In genomic region chr10:93452143-93452542, GRCh38 we compare ENCODE assay signal across 22 cellular contexts. TPM values are rescaled to one million over a fixed set of nuclear protein-coding genes. Genes with fewer than 3 reads are reported as not detected.
DNase-seq lines count a peak whose midpoint lies in the region; ATAC-seq and TF ChIP-seq lines count a peak whose summit lies in the region.
"Had no signal": no experiment of that assay in that cellular context is flagged by ENCODE, and none has a peak within 500 bp of the region (broad histone marks: within the 10 kb centered on the region; RNA-seq: fewer than 3 reads in every experiment).

No MANE protein-coding gene starts in this region.

- H3K4me3 Mint-ChIP-seq in CD4-positive, CD25-positive, alpha-beta regulatory T cell, result peak overlapping the region in 1 of 4 donors; percentile 23
- no peak overlapping the region for H3K4me3 Mint-ChIP-seq in effector memory CD8-positive, alpha-beta T cell
- H3K4me3 Mint-ChIP-seq: CD14-positive monocyte; natural killer cell treated with Interleukin-12 subunit alpha and Interleukin-12 subunit beta and Interleukin-15 and Interleukin-18, amount 100 ng/mL, for 72 hours; T-helper 17 cell had no signal

- H3K27me3 ChIP-seq in CD4-positive, CD25-positive, alpha-beta regulatory T cell (ENCODE audit: control insufficient read depth, insufficient read depth, low read length), result no peaks in the 10 kb centered on the region
- no peaks in the 10 kb centered on the region for H3K27me3 ChIP-seq in IMR-90 (ENCODE audit: control insufficient read depth, insufficient read depth, low read length)
- H3K27me3 ChIP-seq: adrenal gland had no signal

- no peak for TF ChIP-seq POLR2A in IMR-90 (IDR thresholded peaks at IDR 0.05; ENCODE audit: low read depth, low read length)

- H2BK15ac ChIP-seq in IMR-90 (ENCODE audit: low read depth, low read length), result no peak overlapping the region

- H3K9me3 Mint-ChIP-seq in CD4-positive, CD25-positive, alpha-beta regulatory T cell, result no peaks in the 10 kb centered on the region
- no peaks in the 10 kb centered on the region for H3K9me3 Mint-ChIP-seq in effector memory CD8-positive, alpha-beta T cell
- H3K9me3 Mint-ChIP-seq: CD14-positive monocyte; natural killer cell treated with Interleukin-12 subunit alpha and Interleukin-12 subunit beta and Interleukin-15 and Interleukin-18, amount 100 ng/mL, for 72 hours had no signal

- 0 out of 2 replicates have a peak overlapping the region, but pooled peaks have one; percentile 42 for H3K4ac ChIP-seq in IMR-90 (ENCODE audit: low read depth, low read length)

- H3K14ac ChIP-seq in IMR-90 (replicated peaks; ENCODE audit: low read depth, low read length), result no peak overlapping the region; the same call in 1 of the 2 replicates

- no peak overlapping the region for H2BK120ac ChIP-seq in IMR-90 (ENCODE audit: low read depth, low read length)

- H3K79me1 ChIP-seq in IMR-90 (ENCODE audit: low read depth in 1 of 2, low read length in 2 of 2), result peaks cover 30 to 78% of the 10 kb centered on the region in 2 experiments

- H2AFZ ChIP-seq in IMR-90 (replicated peaks; ENCODE audit: low read length, poor library complexity), result no peak overlapping the region

- DNase-seq in NCI-H510A treated with DMSO at 0.1 percent for 48 hours (lab: John Stamatoyannopoulos, UW) (peak; percentile 56), NCI-H510A (lab: John Stamatoyannopoulos, UW) (no peak), IMR-90 (no peak), epithelial cell of prostate (ENCODE audit: low read depth, low spot score) (no peak)
- peak in 1 of 3 donors; percentile 83 for DNase-seq in CD4-positive, CD25-positive, alpha-beta regulatory T cell
- no peak for DNase-seq in effector memory CD8-positive, alpha-beta T cell
- DNase-seq: ACHN; activated T-cell treated with anti-CD3 and anti-CD28 coated beads, Interleukin-2, amount 50 U/mL, for 1 hour; adrenal gland; caudate nucleus; islet precursor cell; mesendoderm; NCI-H1694; SIG-M5; stimulated activated naive CD4-positive, alpha-beta T cell; T-helper 17 cell had no signal

- H4K8ac ChIP-seq in IMR-90 (ENCODE audit: low read depth in 2 of 2, low read length in 2 of 2), result no peak overlapping the region

- CTCF ChIA-PET in IMR-90 (lab: Yijun Ruan, JAX), result no interaction called here

- H2AK5ac ChIP-seq in IMR-90 (ENCODE audit: low read depth, low read length), result no peak overlapping the region

- H4K20me1 ChIP-seq in IMR-90 (ENCODE audit: insufficient read depth, low read length), result no peaks in the 10 kb centered on the region

- no peak for TF ChIP-seq CTCF in IMR-90 (conservative IDR thresholded peaks at IDR 0.05; ENCODE audit: low read depth, low read length)

- H3K4me3 ChIP-seq in CD4-positive, CD25-positive, alpha-beta regulatory T cell (ENCODE audit: low read depth, low read length), result peak overlapping the region; percentile 37
- no peak overlapping the region for H3K4me3 ChIP-seq in IMR-90 (ENCODE audit: insufficient read depth, low read depth, low read length)
- H3K4me3 ChIP-seq: adrenal gland, prostate gland, smooth muscle cell had no signal

- no peak overlapping the region for H3K9ac ChIP-seq in IMR-90 (ENCODE audit: low read depth, low read length)

- no peaks in the 10 kb centered on the region for H3K36me3 Mint-ChIP-seq in CD4-positive, CD25-positive, alpha-beta regulatory T cell
- H3K36me3 Mint-ChIP-seq in effector memory CD8-positive, alpha-beta T cell (ENCODE audit: insufficient read depth), result no peaks in the 10 kb centered on the region
- H3K36me3 Mint-ChIP-seq: natural killer cell treated with Interleukin-12 subunit alpha and Interleukin-12 subunit beta and Interleukin-15 and Interleukin-18, amount 100 ng/mL, for 72 hours had no signal

- no peak overlapping the region for H3K27ac ChIP-seq in CD4-positive, CD25-positive, alpha-beta regulatory T cell (ENCODE audit: insufficient read depth, low read length, poor library complexity, severe bottlenecking)
- H3K27ac ChIP-seq in IMR-90 (ENCODE audit: insufficient read depth, low read length) (no peak overlapping the region), epithelial cell of prostate (peak overlapping the region; percentile 4)
- H3K27ac ChIP-seq: adrenal gland, prostate gland had no signal

- peak overlapping the region; percentile 5 for H2BK5ac ChIP-seq in IMR-90 (ENCODE audit: low read depth, low read length, poor library complexity, severe bottlenecking)

- H3K27ac Mint-ChIP-seq in CD4-positive, CD25-positive, alpha-beta regulatory T cell, result peak overlapping the region in 1 of 3 donors; percentile 31
- no peak overlapping the region for H3K27ac Mint-ChIP-seq in effector memory CD8-positive, alpha-beta T cell
- H3K27ac Mint-ChIP-seq: natural killer cell treated with Interleukin-12 subunit alpha and Interleukin-12 subunit beta and Interleukin-15 and Interleukin-18, amount 100 ng/mL, for 72 hours; T-helper 17 cell had no signal

- peaks cover 10% of the 10 kb centered on the region for H3K4me1 ChIP-seq in CD4-positive, CD25-positive, alpha-beta regulatory T cell (ENCODE audit: control insufficient read depth, insufficient read depth, low read length, poor library complexity, severe bottlenecking)
- peaks cover 4% of the 10 kb centered on the region for H3K4me1 ChIP-seq in IMR-90 (ENCODE audit: control insufficient read depth, insufficient read depth, low read length)
- H3K4me1 ChIP-seq: adrenal gland, prostate gland had no signal

- no CpG with 5 or more reads among the region's 2 CpGs for WGBS in IMR-90 (ENCODE audit: extremely low coverage in 2 of 2, insufficient read length in 1 of 2), 2 experiments

- H3K23ac ChIP-seq in IMR-90 (ENCODE audit: low read depth, low read length), result no peak overlapping the region

- in situ Hi-C loops in IMR-90 (cut with MboI; ENCODE audit: low sequenced_read_pairs), result no loop called here

- no peak overlapping the region for H4K5ac ChIP-seq in IMR-90 (ENCODE audit: low read depth, low read length)

- POLR2A ChIA-PET in IMR-90 (lab: Charles Lee; ENCODE audit: unreplicated experiment), result no interaction called here

- dilution Hi-C loops in IMR-90 (cut with HindIII; ENCODE audit: low sequenced_read_pairs, unreplicated experiment), result no loop called here

- H3K9me3 ChIP-seq in CD4-positive, CD25-positive, alpha-beta regulatory T cell (ENCODE audit: control insufficient read depth in 2 of 2, low read length in 2 of 2), result no peaks in the 10 kb centered on the region
- no peaks in the 10 kb centered on the region for H3K9me3 ChIP-seq in IMR-90 (ENCODE audit: control insufficient read depth, insufficient read depth, low read length)
- H3K9me3 ChIP-seq: adrenal gland, prostate gland had no signal

- no peak overlapping the region for H3K18ac ChIP-seq in IMR-90 (ENCODE audit: low read depth, low read length)

- H3K4me2 ChIP-seq in IMR-90 (ENCODE audit: low read depth, low read length), result no peak overlapping the region
- H3K4me2 ChIP-seq: smooth muscle cell had no signal

- BruUV-seq in IMR-90 (replicated peaks; lab: Mats Ljungman, UMichigan), result no TSS peak

- peaks cover 5 to 27% (median 15%) of the 10 kb centered on the region in 4 donors for H3K4me1 Mint-ChIP-seq in CD4-positive, CD25-positive, alpha-beta regulatory T cell
- H3K4me1 Mint-ChIP-seq in effector memory CD8-positive, alpha-beta T cell (ENCODE audit: low read depth in 2 of 2), result peaks cover 3 to 5% of the 10 kb centered on the region in 2 donors
- H3K4me1 Mint-ChIP-seq: CD14-positive monocyte had no signal

- H4K91ac ChIP-seq in IMR-90 (ENCODE audit: insufficient read depth, low read depth, low read length), result no peak overlapping the region

- intact Hi-C loops in IMR-90 (cut with micrococcal nuclease), result no loop called here

- H3K27me3 Mint-ChIP-seq in CD4-positive, CD25-positive, alpha-beta regulatory T cell, result peaks cover 4% of the 10 kb centered on the region
- H3K27me3 Mint-ChIP-seq in effector memory CD8-positive, alpha-beta T cell, result peaks cover 0 to 8% of the 10 kb centered on the region in 2 donors
- H3K27me3 Mint-ChIP-seq: natural killer cell treated with Interleukin-12 subunit alpha and Interleukin-12 subunit beta and Interleukin-15 and Interleukin-18, amount 100 ng/mL, for 72 hours; T-helper 17 cell had no signal

- peaks cover 14% of the 10 kb centered on the region for H3K9me1 ChIP-seq in IMR-90 (ENCODE audit: insufficient read depth, low read length)

- H3K36me3 ChIP-seq in CD4-positive, CD25-positive, alpha-beta regulatory T cell (ENCODE audit: control insufficient read depth, insufficient read depth, low read length), result no peaks in the 10 kb centered on the region
- peaks cover 47% of the 10 kb centered on the region for H3K36me3 ChIP-seq in IMR-90 (ENCODE audit: control insufficient read depth, insufficient read depth, low read length)
- H3K36me3 ChIP-seq: prostate gland had no signal

- H3K56ac ChIP-seq in IMR-90 (ENCODE audit: extremely low read depth, insufficient read depth, low read length), result no peak overlapping the region

- H2BK20ac ChIP-seq in IMR-90 (ENCODE audit: low read depth, low read length), result 0 out of 2 replicates have a peak overlapping the region, but pooled peaks have one; percentile 40

- ATAC-seq in CD4-positive, CD25-positive, alpha-beta regulatory T cell (ENCODE audit: low read depth in 2 of 2), result no peak
- ATAC-seq in IMR-90 (ENCODE audit: low read depth), result no peak
- ATAC-seq in HG02973 (IDR thresholded peaks at IDR 0.05; ENCODE audit: unreplicated experiment), result no peak
- no peak for ATAC-seq in GM18861 (IDR thresholded peaks at IDR 0.05; ENCODE audit: unreplicated experiment)
- no peak for ATAC-seq in effector memory CD8-positive, alpha-beta T cell (replicated peaks)
- ATAC-seq: natural killer cell treated with Interleukin-12 subunit alpha and Interleukin-12 subunit beta and Interleukin-15 and Interleukin-18, amount 100 ng/mL, for 72 hours; T-helper 17 cell had no signal

- H2AK9ac ChIP-seq in IMR-90 (replicated peaks; ENCODE audit: low read depth, low read length, poor library complexity), result no peak overlapping the region

- TF ChIP-seq RAD21 in IMR-90 (IDR thresholded peaks at IDR 0.05; ENCODE audit: low read length), result no peak

RNA-seq across cellular contexts. Expression of gene MYOF, which starts 30.0 kb away (rescaled TPM):
- 1.0 TPM for total RNA-seq in CD4-positive, CD25-positive, alpha-beta regulatory T cell
- polyA plus RNA-seq in CD4-positive, CD25-positive, alpha-beta regulatory T cell, result under 1 TPM; 0.23 to 0.56 (median 0.39) TPM
- total RNA-seq in IMR-90 (2012; rRNA removed), result 281 and 332 TPM in 2 replicates
- 197 and 221 TPM in 2 replicates for polyA plus RNA-seq in IMR-90 (2012; rRNA removed)
- 72.0 and 103 TPM in 2 replicates for polyA plus RNA-seq in IMR-90 (2012; cell fraction: cytosol; rRNA removed)
- 86.1 and 277 TPM in 2 replicates for polyA plus RNA-seq in IMR-90 (2012; cell fraction: nucleus; rRNA removed; ENCODE audit: low replicate concordance)

RNA-seq across cellular contexts. Expression of gene CEP55, which starts 44.3 kb away (rescaled TPM):
- 4.6 TPM for total RNA-seq in CD4-positive, CD25-positive, alpha-beta regulatory T cell
- 1 to 10 TPM; 3.1 to 5.0 (median 4.5) TPM for polyA plus RNA-seq in CD4-positive, CD25-positive, alpha-beta regulatory T cell
- total RNA-seq in IMR-90 (2012; rRNA removed), result 23.5 and 30.8 TPM in 2 replicates
- 13.8 and 15.7 TPM in 2 replicates for polyA plus RNA-seq in IMR-90 (2012; rRNA removed)
- polyA plus RNA-seq in IMR-90 (2012; cell fraction: cytosol; rRNA removed), result 2.4 and 3.8 TPM in 2 replicates
- 1.1 and 5.1 TPM in 2 replicates for polyA plus RNA-seq in IMR-90 (2012; cell fraction: nucleus; rRNA removed; ENCODE audit: low replicate concordance)

Comparison
In these comparisons a context has a peak if more than half of its experiments do, and no peak if none do; other contexts are left out.
1. RNA of gene MYOF, which starts 30.0 kb away (total RNA-seq): 281 to 332 TPM in IMR-90; 1.0 TPM in CD4-positive, CD25-positive, alpha-beta regulatory T cell (single experiment); every median in the first group is over 100 times any median in the second.